8 cellular contexts compared by ENCODE assay signal in the genomic region with DNA sequence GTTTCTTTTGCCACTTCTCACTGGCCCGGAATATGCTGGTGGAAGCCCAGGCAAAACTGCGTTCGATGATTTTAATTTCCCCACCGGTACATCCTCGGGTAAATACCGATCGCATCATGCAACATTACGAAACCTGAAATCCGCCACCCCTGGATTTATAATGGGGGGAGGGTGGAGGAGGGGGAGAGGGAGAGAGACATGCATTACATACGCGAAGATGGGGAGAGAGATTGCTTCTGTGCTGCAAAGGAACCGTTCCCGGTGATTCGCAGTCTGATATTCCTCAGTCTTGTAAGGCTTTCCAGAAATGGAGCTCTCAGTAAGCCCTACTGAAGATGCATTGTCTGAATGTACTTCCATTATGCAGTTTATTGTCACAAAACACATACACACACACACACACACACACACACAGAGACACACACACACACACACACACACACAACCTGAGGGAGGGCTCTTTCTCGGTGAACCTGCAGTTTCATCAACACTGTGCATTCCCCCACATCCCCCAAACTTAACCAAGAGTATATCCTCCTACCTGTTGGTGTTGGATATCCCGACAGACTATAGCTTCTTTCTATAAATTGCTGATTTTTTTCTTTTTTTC. TPM values are rescaled to one million over a fixed set of nuclear protein-coding genes. Genes with fewer than 3 reads are reported as not detected.
DNase-seq lines count a peak whose midpoint lies in the region; ATAC-seq, FAIRE-seq and TF ChIP-seq lines count a peak whose summit lies in the region.

No MANE protein-coding gene starts in this region.

- H3K4me1 Mint-ChIP-seq in activated CD4-positive, alpha-beta memory T cell treated with anti-CD3 and anti-CD28 coated beads for 36 hours (ENCODE audit: low read depth) = peaks cover 5% of the 10 kb centered on the region
- H3K4me1 Mint-ChIP-seq in activated CD4-positive, alpha-beta memory T cell treated with anti-CD3 and anti-CD28 coated beads, Interleukin-2, amount 10 ng/mL, durations not matched to agents 7 days and 5 days = peaks cover 4% of the 10 kb centered on the region

- CTCF ChIA-PET in activated CD4-positive, alpha-beta memory T cell treated with anti-CD3 and anti-CD28 coated beads for 36 hours (lab: Charles Lee) = interaction anchor here (1.0 kb wide), 1 partner anchor 9 kb away, joined by 3 read pairs; no protein-coding TSS in a partner anchor
- CTCF ChIA-PET in activated CD4-positive, alpha-beta memory T cell treated with anti-CD3 and anti-CD28 coated beads, Interleukin-2, amount 10 ng/mL, durations not matched to agents 7 days and 5 days (lab: Charles Lee) = interaction anchor here (0.8 to 1.4 kb wide), 2 partner anchors 17 to 73 kb away, joined by 3 read pairs; no protein-coding TSS in a partner anchor

- H3K4me3 ChIP-seq in bronchial epithelial cell (ENCODE audit: low read depth, low read length) (peak overlapping the region; percentile 65), gastroesophageal sphincter (peak overlapping the region in 1 of 2 donors; percentile 50)

- no peaks in the 10 kb centered on the region for H3K27me3 ChIP-seq in bronchial epithelial cell (ENCODE audit: control insufficient read depth, insufficient read depth, low read length)
- H3K27me3 ChIP-seq in gastroesophageal sphincter = peaks cover 12% of the 10 kb centered on the region

- TF ChIP-seq CTCF in bronchial epithelial cell (IDR thresholded peaks at IDR 0.05; ENCODE audit: insufficient read depth, low read length, severe bottlenecking) = no peak
- TF ChIP-seq CTCF in gastroesophageal sphincter (IDR thresholded peaks at IDR 0.05) = no peak

- 11 to 25% methylated on average over 7 to 16 of the region's 16 CpGs for WGBS in gastroesophageal sphincter (ENCODE audit: low coverage in 1 of 2), 2 donors

- peaks cover 39% of the 10 kb centered on the region for H3K27me3 Mint-ChIP-seq in activated CD4-positive, alpha-beta memory T cell treated with anti-CD3 and anti-CD28 coated beads for 36 hours
- peaks cover 42% of the 10 kb centered on the region for H3K27me3 Mint-ChIP-seq in activated CD4-positive, alpha-beta memory T cell treated with anti-CD3 and anti-CD28 coated beads, Interleukin-2, amount 10 ng/mL, durations not matched to agents 7 days and 5 days

- H3K4me1 ChIP-seq in gastroesophageal sphincter = peaks cover 0 to 22% (median 0%) of the 10 kb centered on the region in 3 donors

- H3K9me3 Mint-ChIP-seq in activated CD4-positive, alpha-beta memory T cell treated with anti-CD3 and anti-CD28 coated beads for 36 hours = no peaks in the 10 kb centered on the region
- H3K9me3 Mint-ChIP-seq in activated CD4-positive, alpha-beta memory T cell treated with anti-CD3 and anti-CD28 coated beads, Interleukin-2, amount 10 ng/mL, durations not matched to agents 7 days and 5 days = no peaks in the 10 kb centered on the region

- H3K27ac Mint-ChIP-seq in activated CD4-positive, alpha-beta memory T cell treated with anti-CD3 and anti-CD28 coated beads for 36 hours = no peak overlapping the region
- no peak overlapping the region for H3K27ac Mint-ChIP-seq in activated CD4-positive, alpha-beta memory T cell treated with anti-CD3 and anti-CD28 coated beads, Interleukin-2, amount 10 ng/mL, durations not matched to agents 7 days and 5 days

- TF ChIP-seq POLR2A in gastroesophageal sphincter (IDR thresholded peaks at IDR 0.05) = no peak

- ATAC-seq in gastroesophageal sphincter = no peak

- DNase-seq in activated CD4-positive, alpha-beta memory T cell treated with anti-CD3 and anti-CD28 coated beads for 36 hours = no peak
- no peak for DNase-seq in activated CD4-positive, alpha-beta memory T cell treated with anti-CD3 and anti-CD28 coated beads, Interleukin-2, amount 10 ng/mL, durations not matched to agents 7 days and 5 days
- peak; percentile 23 for DNase-seq in NCI-H1417 treated with DMSO at 0.1 percent for 48 hours (lab: John Stamatoyannopoulos, UW)
- no peak for DNase-seq in bronchial epithelial cell (ENCODE audit: low read depth)
- peak; percentile 46 for DNase-seq in myocyte (ENCODE audit: low read depth)
- no peak for DNase-seq in NCI-H2196 treated with DMSO at 0.1 percent for 48 hours (lab: John Stamatoyannopoulos, UW; ENCODE audit: unreplicated experiment)
- no peak for DNase-seq in activated CD4-positive, alpha-beta T cell treated with anti-CD3 and anti-CD28 coated beads, Interleukin-2, amount 50 U/mL, for 48 hours

- intact Hi-C loops in activated CD4-positive, alpha-beta memory T cell treated with anti-CD3 and anti-CD28 coated beads for 36 hours (cut with micrococcal nuclease) = loop anchor here (2.0 kb wide), 1 partner anchor 33 kb away; a partner anchor contains a TSS

- peak overlapping the region; percentile 28 for H3K4me3 Mint-ChIP-seq in activated CD4-positive, alpha-beta memory T cell treated with anti-CD3 and anti-CD28 coated beads for 36 hours
- no peak overlapping the region for H3K4me3 Mint-ChIP-seq in activated CD4-positive, alpha-beta memory T cell treated with anti-CD3 and anti-CD28 coated beads, Interleukin-2, amount 10 ng/mL, durations not matched to agents 7 days and 5 days

- H3K9me3 ChIP-seq in gastroesophageal sphincter = no peaks in the 10 kb centered on the region

- no peaks in the 10 kb centered on the region for H3K36me3 Mint-ChIP-seq in activated CD4-positive, alpha-beta memory T cell treated with anti-CD3 and anti-CD28 coated beads for 36 hours
- H3K36me3 Mint-ChIP-seq in activated CD4-positive, alpha-beta memory T cell treated with anti-CD3 and anti-CD28 coated beads, Interleukin-2, amount 10 ng/mL, durations not matched to agents 7 days and 5 days (ENCODE audit: low read depth) = no peaks in the 10 kb centered on the region

- TF ChIP-seq EP300 in gastroesophageal sphincter (IDR thresholded peaks at IDR 0.05) = no peak

- FAIRE-seq in bronchial epithelial cell (lab: Jason Lieb, UNC) = no peak

- POLR2A ChIA-PET in activated CD4-positive, alpha-beta memory T cell treated with anti-CD3 and anti-CD28 coated beads for 36 hours (lab: Charles Lee) = no interaction called here
- POLR2A ChIA-PET in activated CD4-positive, alpha-beta memory T cell treated with anti-CD3 and anti-CD28 coated beads, Interleukin-2, amount 10 ng/mL, durations not matched to agents 7 days and 5 days (lab: Charles Lee) = no interaction called here

- H3K36me3 ChIP-seq in bronchial epithelial cell (ENCODE audit: control insufficient read depth, insufficient read depth, low read length) = no peaks in the 10 kb centered on the region
- H3K36me3 ChIP-seq in gastroesophageal sphincter = no peaks in the 10 kb centered on the region

- no peak overlapping the region for H3K27ac ChIP-seq in gastroesophageal sphincter

RNA-seq across cellular contexts. Expression of a gene that starts 0.7 kb away (rescaled TPM):
- total RNA-seq in activated CD4-positive, alpha-beta memory T cell treated with anti-CD3 and anti-CD28 coated beads for 36 hours = not detected
- not detected for total RNA-seq in activated CD4-positive, alpha-beta memory T cell treated with anti-CD3 and anti-CD28 coated beads, Interleukin-2, amount 10 ng/mL, durations not matched to agents 7 days and 5 days
- total RNA-seq in bronchial epithelial cell (0.26 and 0.77 TPM in 2 replicates), myocyte (7.5 and 12.6 TPM in 2 replicates), gastroesophageal sphincter (1 to 10 TPM in 2 of 4 donors, under 1 TPM in 1, not detected in 1; 0.22 to 1.9 (median 1.1) TPM)
- polyA plus RNA-seq in myocyte (2012) = 5.1 TPM

RNA-seq across cellular contexts. Expression of a gene that starts 32.5 kb away (rescaled TPM):
- 10 to 100 TPM; 37.5 to 41.5 TPM for total RNA-seq in activated CD4-positive, alpha-beta memory T cell treated with anti-CD3 and anti-CD28 coated beads for 36 hours
- 10 to 100 TPM; 23.1 to 24.8 TPM for total RNA-seq in activated CD4-positive, alpha-beta memory T cell treated with anti-CD3 and anti-CD28 coated beads, Interleukin-2, amount 10 ng/mL, durations not matched to agents 7 days and 5 days
- 28.2 and 55.4 TPM in 2 replicates for total RNA-seq in bronchial epithelial cell
- total RNA-seq in myocyte = 162 and 187 TPM in 2 replicates
- 89.4 TPM for polyA plus RNA-seq in myocyte (2012)
- 10 to 100 TPM; 36.2 to 53.1 (median 44.0) TPM for total RNA-seq in gastroesophageal sphincter

Comparison
In these comparisons a context has a peak if more than half of its experiments do, and no peak if none do; other contexts are left out.
1. DNase-seq: peak in NCI-H1417 treated with DMSO at 0.1 percent for 48 hours (single experiment) and myocyte (single experiment); none in activated CD4-positive, alpha-beta memory T cell treated with anti-CD3 and anti-CD28 coated beads for 36 hours (single experiment), activated CD4-positive, alpha-beta memory T cell treated with anti-CD3 and anti-CD28 coated beads, Interleukin-2, amount 10 ng/mL, durations not matched to agents 7 days and 5 days (single experiment), bronchial epithelial cell (single experiment), NCI-H2196 treated with DMSO at 0.1 percent for 48 hours (single experiment) and activated CD4-positive, alpha-beta T cell treated with anti-CD3 and anti-CD28 coated beads, Interleukin-2, amount 50 U/mL, for 48 hours (0 of 2).